Comparison of ENCODE assay signal across 15 cellular contexts in the genomic region with DNA sequence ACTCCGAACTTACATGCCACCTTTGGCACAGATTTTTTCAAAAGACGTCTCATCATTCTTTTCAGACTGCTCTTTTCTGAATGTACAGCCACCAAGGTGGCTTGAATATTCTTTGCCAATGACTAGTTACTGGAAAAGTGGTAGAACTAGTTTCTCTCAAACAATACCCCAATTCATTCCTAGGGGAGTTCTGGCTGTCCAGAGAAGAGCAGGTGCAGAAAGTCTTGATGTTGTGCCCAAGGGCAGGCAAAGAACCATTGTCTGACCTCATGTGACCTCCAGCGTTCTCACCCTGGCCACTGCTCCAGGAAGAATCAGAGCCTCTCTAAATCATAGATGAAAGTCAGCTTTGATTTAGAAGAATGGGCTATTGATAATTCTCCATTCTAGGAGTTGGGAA. TPM values are rescaled to one million over a fixed set of nuclear protein-coding genes. Genes with fewer than 3 reads are reported as not detected.
DNase-seq lines count a peak whose midpoint lies in the region; ATAC-seq and TF ChIP-seq lines count a peak whose summit lies in the region.
"Had no signal": no experiment of that assay in that cellular context is flagged by ENCODE, and none has a peak within 500 bp of the region (broad histone marks: within the 10 kb centered on the region; RNA-seq: fewer than 3 reads in every experiment).

No MANE protein-coding gene starts in this region.

- TF ChIP-seq EP300 in Ishikawa (IDR thresholded peaks at IDR 0.05; ENCODE audit: borderline replicate concordance), result peak; percentile 76

- no peak overlapping the region for H4K8ac ChIP-seq in neuronal stem cell (ENCODE audit: low read depth, low read length)

- no peak overlapping the region for H2BK120ac ChIP-seq in neuronal stem cell (ENCODE audit: low read depth, low read length)

- H3K27ac Mint-ChIP-seq in progenitor cell of endocrine pancreas, result peak overlapping the region; percentile 85
- no peak overlapping the region for H3K27ac Mint-ChIP-seq in endodermal cell
- H3K27ac Mint-ChIP-seq: CD14-positive monocyte; naive thymus-derived CD8-positive, alpha-beta T cell had no signal

- peaks cover 20% of the 10 kb centered on the region for H3K4me1 Mint-ChIP-seq in progenitor cell of endocrine pancreas (ENCODE audit: low read depth)
- no peaks in the 10 kb centered on the region for H3K4me1 Mint-ChIP-seq in endodermal cell
- H3K4me1 Mint-ChIP-seq: central memory CD8-positive, alpha-beta T cell had no signal

- H3K27me3 Mint-ChIP-seq in progenitor cell of endocrine pancreas (no peaks in the 10 kb centered on the region), endodermal cell (ENCODE audit: insufficient read depth) (no peaks in the 10 kb centered on the region)
- H3K27me3 Mint-ChIP-seq: central memory CD8-positive, alpha-beta T cell had no signal

- H4K91ac ChIP-seq in neuronal stem cell (ENCODE audit: low read depth, low read length, poor library complexity), result no peak overlapping the region

- H3K18ac ChIP-seq in neuronal stem cell (ENCODE audit: low read length), result no peak overlapping the region

- no peaks in the 10 kb centered on the region for H3K79me1 ChIP-seq in neuronal stem cell (ENCODE audit: low read depth, low read length)

- H3K14ac ChIP-seq in neuronal stem cell (ENCODE audit: low read length), result no peak overlapping the region

- no peak overlapping the region for H3K9ac ChIP-seq in endodermal cell (ENCODE audit: extremely low read depth, low read length, poor library complexity, severe bottlenecking)
- no peak overlapping the region for H3K9ac ChIP-seq in neuronal stem cell (ENCODE audit: low read depth, low read length, poor library complexity)

- no peak overlapping the region; the same call in 1 of the 2 replicates for H3K27ac ChIP-seq in SJCRH30
- H3K27ac ChIP-seq in endodermal cell (ENCODE audit: low read depth, low read length), result no peak overlapping the region
- no peak overlapping the region for H3K27ac ChIP-seq in neuronal stem cell (replicated peaks; ENCODE audit: low read length)
- H3K27ac ChIP-seq: thoracic aorta had no signal

- no peak overlapping the region for H2BK12ac ChIP-seq in neuronal stem cell (ENCODE audit: low read length)

- no peak overlapping the region for H3K4ac ChIP-seq in neuronal stem cell (ENCODE audit: low read length)

- H3K4me3 ChIP-seq in SJCRH30 (no peak overlapping the region), endodermal cell (ENCODE audit: low read length) (no peak overlapping the region), neuronal stem cell (ENCODE audit: low read length in 2 of 2) (no peak overlapping the region)
- H3K4me3 ChIP-seq: thoracic aorta had no signal

- no peak for ATAC-seq in GM21381 (IDR thresholded peaks at IDR 0.05; ENCODE audit: unreplicated experiment)
- ATAC-seq: naive thymus-derived CD8-positive, alpha-beta T cell had no signal

- no peak overlapping the region for H3K4me2 ChIP-seq in neuronal stem cell (ENCODE audit: insufficient read depth, low read length, poor library complexity, severe bottlenecking)

- no peak for TF ChIP-seq CTCF in progenitor cell of endocrine pancreas (IDR thresholded peaks at IDR 0.05; ENCODE audit: unreplicated experiment)
- no peak for TF ChIP-seq CTCF in endodermal cell (conservative IDR thresholded peaks at IDR 0.05)

- no peak overlapping the region for H2BK15ac ChIP-seq in neuronal stem cell (ENCODE audit: low read length)

- H2AFZ ChIP-seq in neuronal stem cell (ENCODE audit: low read length), result no peak overlapping the region

- no peak overlapping the region for H2AK5ac ChIP-seq in neuronal stem cell (ENCODE audit: low read depth, low read length)

- H3K9me3 Mint-ChIP-seq in progenitor cell of endocrine pancreas (ENCODE audit: low read depth) (no peaks in the 10 kb centered on the region), endodermal cell (no peaks in the 10 kb centered on the region)
- H3K9me3 Mint-ChIP-seq: CD14-positive monocyte; central memory CD8-positive, alpha-beta T cell; naive thymus-derived CD8-positive, alpha-beta T cell had no signal

- H3K4me3 Mint-ChIP-seq in progenitor cell of endocrine pancreas (ENCODE audit: low read depth) (peak overlapping the region; percentile 26), endodermal cell (no peak overlapping the region)
- H3K4me3 Mint-ChIP-seq: CD14-positive monocyte; central memory CD8-positive, alpha-beta T cell; naive thymus-derived CD8-positive, alpha-beta T cell had no signal

- H3K9me3 ChIP-seq in SJCRH30 (replicated peaks), result no peaks in the 10 kb centered on the region
- no peaks in the 10 kb centered on the region for H3K9me3 ChIP-seq in endodermal cell (ENCODE audit: control insufficient read depth, low read length)
- no peaks in the 10 kb centered on the region for H3K9me3 ChIP-seq in neuronal stem cell (replicated peaks in 1 of 2; ENCODE audit: control insufficient read depth in 2 of 2, insufficient read depth in 1 of 2, low read depth in 1 of 2, low read length in 2 of 2)
- H3K9me3 ChIP-seq: thoracic aorta had no signal

- H3K23ac ChIP-seq in neuronal stem cell (ENCODE audit: low read depth, low read length, poor library complexity), result no peak overlapping the region

- no peak overlapping the region for H2BK5ac ChIP-seq in neuronal stem cell (ENCODE audit: low read length)

- peak; percentile 10 to 62 for DNase-seq in SJCRH30
- DNase-seq in iPS-NIHi11 (ENCODE audit: low spot score), result peak; percentile 31
- no peak for DNase-seq in progenitor cell of endocrine pancreas (ENCODE audit: low spot score, unreplicated experiment)
- DNase-seq in endodermal cell, result no peak
- DNase-seq in neuronal stem cell (ENCODE audit: low spot score), result no peak
- no peak for DNase-seq in HK-2 (ENCODE audit: unreplicated experiment)
- DNase-seq: GF-D8; naive thymus-derived CD8-positive, alpha-beta T cell; NCI-H69; SHP77 had no signal

- H3K27me3 ChIP-seq in SJCRH30, result no peaks in the 10 kb centered on the region
- no peaks in the 10 kb centered on the region for H3K27me3 ChIP-seq in endodermal cell (ENCODE audit: control insufficient read depth, insufficient read depth, low read length, poor library complexity, severe bottlenecking)
- H3K27me3 ChIP-seq in neuronal stem cell (ENCODE audit: control insufficient read depth in 3 of 3, insufficient read depth in 3 of 3, low read depth in 1 of 3, low read length in 3 of 3), result no peaks in the 10 kb centered on the region

- no peak; the same call in 1 of the 2 replicates for TF ChIP-seq RAD21 in Ishikawa (IDR thresholded peaks at IDR 0.05; ENCODE audit: low read depth)

- 87 to 100% methylated on average over 3 of the region's 3 CpGs for WGBS in endodermal cell (ENCODE audit: insufficient coverage in 1 of 2, insufficient read length in 1 of 2), 2 experiments
- no CpG with 5 or more reads among the region's 3 CpGs for WGBS in neuronal stem cell (ENCODE audit: extremely low coverage in 2 of 2, insufficient read length in 2 of 2, insufficient replicate concordance in 1 of 2), 2 donors

- peaks cover 24% of the 10 kb centered on the region for H3K4me1 ChIP-seq in SJCRH30
- no peaks in the 10 kb centered on the region for H3K4me1 ChIP-seq in endodermal cell (ENCODE audit: control insufficient read depth, insufficient read depth, low read length)
- H3K4me1 ChIP-seq in neuronal stem cell (ENCODE audit: control insufficient read depth in 2 of 2, insufficient read depth in 1 of 2, low read depth in 1 of 2, low read length in 2 of 2), result peaks cover 0 to 4% of the 10 kb centered on the region in 2 donors

- no peaks in the 10 kb centered on the region for H3K36me3 Mint-ChIP-seq in progenitor cell of endocrine pancreas (ENCODE audit: insufficient read depth)
- H3K36me3 Mint-ChIP-seq in endodermal cell (ENCODE audit: low read depth), result no peaks in the 10 kb centered on the region
- H3K36me3 Mint-ChIP-seq: CD14-positive monocyte; naive thymus-derived CD8-positive, alpha-beta T cell had no signal

- H3K36me3 ChIP-seq in SJCRH30 (no peaks in the 10 kb centered on the region), endodermal cell (ENCODE audit: control insufficient read depth, insufficient read depth, low read length) (no peaks in the 10 kb centered on the region), neuronal stem cell (replicated peaks in 1 of 2; ENCODE audit: control insufficient read depth in 2 of 2, insufficient read depth in 2 of 2, low read length in 2 of 2) (no peaks in the 10 kb centered on the region)
- H3K36me3 ChIP-seq: thoracic aorta had no signal

TF ChIP-seq in Ishikawa, 13 proteins besides CTCF, POLR2A, EP300 and RAD21 (continues in another document):
- TF ChIP-seq, protein P1, sequence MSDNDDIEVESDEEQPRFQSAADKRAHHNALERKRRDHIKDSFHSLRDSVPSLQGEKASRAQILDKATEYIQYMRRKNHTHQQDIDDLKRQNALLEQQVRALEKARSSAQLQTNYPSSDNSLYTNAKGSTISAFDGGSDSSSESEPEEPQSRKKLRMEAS (IDR thresholded peaks at IDR 0.05), result no peak; the same call in 1 of the 2 replicates
- no peak for TF ChIP-seq ZBTB7A (IDR thresholded peaks at IDR 0.05; ENCODE audit: low read depth)

RNA-seq across cellular contexts. Expression of gene LMOD3, which starts 5.5 kb away (rescaled TPM):
- 0.66 and 1.0 TPM in 2 replicates for total RNA-seq in SJCRH30 (2014; rRNA removed; shearing (Covaris generic))
- total RNA-seq in progenitor cell of endocrine pancreas (not detected in 2 replicates), endodermal cell (not detected)
- polyA plus RNA-seq in endodermal cell (2013, experiment 1 of 2), result not detected
- polyA plus RNA-seq in endodermal cell (2013, experiment 2 of 2), result not detected
- polyA plus RNA-seq in neuronal stem cell (2013, experiment 1 of 2), result not detected
- not detected for polyA plus RNA-seq in neuronal stem cell (2013, experiment 2 of 2)
- total RNA-seq: naive thymus-derived CD8-positive, alpha-beta T cell; thoracic aorta had no signal
- polyA plus RNA-seq: CD14-positive monocyte had no signal

RNA-seq across cellular contexts. Expression of gene ARL6IP5, which starts 32.2 kb away (rescaled TPM):
- 29.4 and 30.5 TPM in 2 replicates for total RNA-seq in SJCRH30 (2014; rRNA removed; shearing (Covaris generic))
- 48.5 and 55.4 TPM in 2 replicates for total RNA-seq in progenitor cell of endocrine pancreas
- 10 to 100 TPM; 20.6 to 28.7 TPM for total RNA-seq in endodermal cell
- 90.1 TPM for polyA plus RNA-seq in endodermal cell (2013, experiment 1 of 2)
- polyA plus RNA-seq in endodermal cell (2013, experiment 2 of 2), result 87.1 TPM
- polyA plus RNA-seq in neuronal stem cell (2013, experiment 1 of 2), result 59.1 TPM
- polyA plus RNA-seq in neuronal stem cell (2013, experiment 2 of 2), result 58.6 TPM

RNA-seq across cellular contexts. Expression of gene UBA3, which starts 36.7 kb away (rescaled TPM):
- 41.0 and 48.4 TPM in 2 replicates for total RNA-seq in SJCRH30 (2014; rRNA removed; shearing (Covaris generic))
- total RNA-seq in progenitor cell of endocrine pancreas (76.2 and 86.9 TPM in 2 replicates), endodermal cell (10 to 100 TPM; 74.6 to 76.6 TPM)
- 68.2 TPM for polyA plus RNA-seq in endodermal cell (2013, experiment 1 of 2)
- 70.3 TPM for polyA plus RNA-seq in endodermal cell (2013, experiment 2 of 2)
- polyA plus RNA-seq in neuronal stem cell (2013, experiment 1 of 2), result 43.6 TPM
- 45.6 TPM for polyA plus RNA-seq in neuronal stem cell (2013, experiment 2 of 2)

Comparison
In these comparisons a context has a peak if more than half of its experiments do, and no peak if none do; other contexts are left out.
1. DNase-seq: peak in SJCRH30 (2 of 2) and iPS-NIHi11 (single experiment); none in progenitor cell of endocrine pancreas (single experiment), endodermal cell (single experiment), neuronal stem cell (single experiment) and HK-2 (single experiment).